Comparison of ENCODE assay signal across 11 cellular contexts in genomic region chr6:444653-445275, GRCh38. TPM values are rescaled to one million over a fixed set of nuclear protein-coding genes. Genes with fewer than 3 reads are reported as not detected.
A peak's percentile ranks its signal among the peaks of the same experiment; 100 is the strongest.
DNase-seq lines count a peak whose midpoint lies in the region; ATAC-seq and TF ChIP-seq lines count a peak whose summit lies in the region.
"Had no signal": no experiment of that assay in that cellular context is flagged by ENCODE, and none has a peak within 500 bp of the region (broad histone marks: within the 10 kb centered on the region; RNA-seq: fewer than 3 reads in every experiment).

No MANE protein-coding gene starts in this region.

- no peaks in the 10 kb centered on the region for H3K9me3 Mint-ChIP-seq in activated CD4-positive, alpha-beta T cell treated with anti-CD3 and anti-CD28 coated beads for 36 hours (ENCODE audit: low read depth)

- H3K9ac ChIP-seq in DND-41 (ENCODE audit: low read depth, low read length): no peak overlapping the region

- H3K9me3 ChIP-seq in DND-41 (ENCODE audit: insufficient read depth, low read length, severe bottlenecking): no peaks in the 10 kb centered on the region

- H3K36me3 Mint-ChIP-seq in activated CD4-positive, alpha-beta T cell treated with anti-CD3 and anti-CD28 coated beads for 36 hours (ENCODE audit: low read depth): peaks cover 4% of the 10 kb centered on the region

- H3K4me1 Mint-ChIP-seq in activated CD4-positive, alpha-beta T cell treated with anti-CD3 and anti-CD28 coated beads for 36 hours: peaks cover 52% of the 10 kb centered on the region

- intact Hi-C loops in activated CD4-positive, alpha-beta T cell treated with anti-CD3 and anti-CD28 coated beads for 36 hours (cut with DNase I, micrococcal nuclease): loop anchor here in 1 of 2 experiments (1.0 to 5.0 kb wide), 2 partner anchors 22 to 42 kb away; no protein-coding TSS in a partner anchor

- H3K4me2 ChIP-seq in DND-41 (ENCODE audit: insufficient read depth, low read length): no peak overlapping the region

- H3K27me3 ChIP-seq in DND-41 (ENCODE audit: insufficient read depth, low read length, poor library complexity): no peaks in the 10 kb centered on the region

- CTCF ChIA-PET in activated CD4-positive, alpha-beta T cell treated with anti-CD3 and anti-CD28 coated beads for 36 hours (lab: Charles Lee): interaction anchor here (0.9 to 3.7 kb wide), 13 partner anchors 9 to 63 kb away, joined by 3 to 24 read pairs (median 3); no protein-coding TSS in a partner anchor

- H3K36me3 ChIP-seq in DND-41 (ENCODE audit: insufficient read depth, low read length): no peaks in the 10 kb centered on the region

- no peak overlapping the region for H3K4me3 ChIP-seq in DND-41 (ENCODE audit: low read depth in 1 of 2, low read length in 2 of 2)

- H3K27ac Mint-ChIP-seq in activated CD4-positive, alpha-beta T cell treated with anti-CD3 and anti-CD28 coated beads for 36 hours: peak overlapping the region; percentile 90

- ATAC-seq in DND-41 (ENCODE audit: insufficient read depth, low read depth) (peak; percentile 86), HG03280 (IDR thresholded peaks at IDR 0.05; ENCODE audit: unreplicated experiment) (no peak)
- peak; percentile 50 for ATAC-seq in activated CD4-positive, alpha-beta T cell treated with anti-CD3 and anti-CD28 coated beads for 36 hours

- POLR2A ChIA-PET in activated CD4-positive, alpha-beta T cell treated with anti-CD3 and anti-CD28 coated beads for 36 hours (lab: Charles Lee): interaction anchor here (0.5 to 1.8 kb wide), 12 partner anchors 10 to 229 kb away, joined by 3 to 16 read pairs (median 4); partner anchors contain the start of gene IRF4

- H3K79me2 ChIP-seq in DND-41 (ENCODE audit: insufficient read depth, low read length): no peaks in the 10 kb centered on the region

- H3K27me3 Mint-ChIP-seq in activated CD4-positive, alpha-beta T cell treated with anti-CD3 and anti-CD28 coated beads for 36 hours: no peaks in the 10 kb centered on the region

- DNase-seq in DND-41: peak; percentile 61
- DNase-seq in activated CD4-positive, alpha-beta T cell treated with anti-CD3 and anti-CD28 coated beads for 36 hours: peak; percentile 74
- DNase-seq in activated naive CD4-positive, alpha-beta T cell treated with Interleukin-2 at 50 U/mL for 16 hours: peak; percentile 65
- peak in 2 of 3 donors; percentile 40 to 43 for DNase-seq in stimulated activated CD4-positive, alpha-beta T cell treated with anti-CD3 and anti-CD28 coated beads, Interleukin-12 subunit alpha, Interleukin-12 subunit beta, amount 100 ng/mL, for 48 hours (ENCODE audit: low read depth in 2 of 3, low spot score in 1 of 3)
- no peak for DNase-seq in SIG-M5 (lab: John Stamatoyannopoulos, UW)
- no peak for DNase-seq in amniotic stem cell (lab: John Stamatoyannopoulos, UW)
- no peak for DNase-seq in NCI-H345 (lab: John Stamatoyannopoulos, UW)
- DNase-seq: H7, kidney, Right ventricle myocardium superior had no signal

- peaks cover 20% of the 10 kb centered on the region for H3K4me1 ChIP-seq in DND-41 (ENCODE audit: insufficient read depth, low read length)

- peak overlapping the region; percentile 17 for H3K4me3 Mint-ChIP-seq in activated CD4-positive, alpha-beta T cell treated with anti-CD3 and anti-CD28 coated beads for 36 hours

- H3K27ac ChIP-seq in DND-41 (ENCODE audit: low read length): no peak overlapping the region

- no peak for TF ChIP-seq CTCF in DND-41 (IDR thresholded peaks at IDR 0.05; ENCODE audit: borderline replicate concordance, extremely low read depth, low read length, poor library complexity, severe bottlenecking)

- no peak overlapping the region for H2AFZ ChIP-seq in DND-41 (ENCODE audit: low read depth, low read length)

- no peaks in the 10 kb centered on the region for H4K20me1 ChIP-seq in DND-41 (ENCODE audit: insufficient read depth, low read length)

RNA-seq across cellular contexts. Expression of gene IRF4, which starts 53.2 kb away (rescaled TPM):
- total RNA-seq in activated CD4-positive, alpha-beta T cell treated with anti-CD3 and anti-CD28 coated beads for 36 hours: 100 to 1,000 TPM; 601 to 617 TPM

Comparison
In these comparisons a context has a peak if more than half of its experiments do, and no peak if none do; other contexts are left out.
1. DNase-seq: peak in DND-41 (single experiment), activated CD4-positive, alpha-beta T cell treated with anti-CD3 and anti-CD28 coated beads for 36 hours (single experiment), activated naive CD4-positive, alpha-beta T cell treated with Interleukin-2 at 50 U/mL for 16 hours (single experiment) and stimulated activated CD4-positive, alpha-beta T cell treated with anti-CD3 and anti-CD28 coated beads, Interleukin-12 subunit alpha, Interleukin-12 subunit beta, amount 100 ng/mL, for 48 hours (2 of 3); none in SIG-M5 (single experiment), amniotic stem cell (single experiment) and NCI-H345 (single experiment).